ENCODE assay signal across 2 cellular contexts in genomic region chr13:44030615-44031014, GRCh38.
TF ChIP-seq lines count a peak whose summit lies in the region.

No MANE protein-coding gene starts in this region.

TF ChIP-seq in WTC11, 78 proteins besides CTCF, POLR2A, EP300 and RAD21 (continued from another document):
- TF ChIP-seq CDX4 (CRISPR knock-in tag; IDR thresholded peaks at IDR 0.05; ENCODE audit: borderline replicate concordance), result no peak
- TF ChIP-seq ZNF219 (CRISPR knock-in tag; IDR thresholded peaks at IDR 0.05; ENCODE audit: borderline replicate concordance), result no peak
- TF ChIP-seq AFF4 (CRISPR knock-in tag; IDR thresholded peaks at IDR 0.05; ENCODE audit: borderline replicate concordance), result no peak

TF ChIP-seq in HepG2, 621 proteins besides CTCF, POLR2A, EP300 and RAD21 (continued from another document):
- TF ChIP-seq ZNF318 (CRISPR knock-in tag; IDR thresholded peaks at IDR 0.05) (no peak), ZNF207 (IDR thresholded peaks at IDR 0.05; ENCODE audit: borderline replicate concordance) (no peak), ZNF275 (CRISPR knock-in tag; IDR thresholded peaks at IDR 0.05; ENCODE audit: borderline replicate concordance) (no peak), KLF12 (CRISPR knock-in tag; IDR thresholded peaks at IDR 0.05; ENCODE audit: borderline replicate concordance) (no peak), SMARCE1 (IDR thresholded peaks at IDR 0.05; ENCODE audit: borderline replicate concordance) (no peak), ATF4 (CRISPR knock-in tag; IDR thresholded peaks at IDR 0.05) (peak in 1 of 2 experiments; percentile 67; a peak in 2 of 4 replicates), CEBPG (CRISPR knock-in tag; IDR thresholded peaks at IDR 0.05) (0 out of 2 replicates have a peak, but pooled peaks have one; percentile 13), CCAR2 (optimal IDR thresholded peaks at IDR 0.05; ENCODE audit: low read depth, low read length) (no peak), ZNF33A (CRISPR knock-in tag; IDR thresholded peaks at IDR 0.05; ENCODE audit: borderline replicate concordance) (no peak), DRAP1 (CRISPR knock-in tag; IDR thresholded peaks at IDR 0.05) (no peak), GLI4 (CRISPR knock-in tag; IDR thresholded peaks at IDR 0.05; ENCODE audit: borderline replicate concordance) (no peak), ZNF18 (CRISPR knock-in tag; IDR thresholded peaks at IDR 0.05; ENCODE audit: insufficient replicate concordance) (no peak), ZNF577 (CRISPR knock-in tag; IDR thresholded peaks at IDR 0.05; ENCODE audit: borderline replicate concordance, low read depth) (no peak), ZBTB42 (CRISPR knock-in tag; IDR thresholded peaks at IDR 0.05) (no peak)
